ENCODE assay signal across 23 cellular contexts in the genomic region with DNA sequence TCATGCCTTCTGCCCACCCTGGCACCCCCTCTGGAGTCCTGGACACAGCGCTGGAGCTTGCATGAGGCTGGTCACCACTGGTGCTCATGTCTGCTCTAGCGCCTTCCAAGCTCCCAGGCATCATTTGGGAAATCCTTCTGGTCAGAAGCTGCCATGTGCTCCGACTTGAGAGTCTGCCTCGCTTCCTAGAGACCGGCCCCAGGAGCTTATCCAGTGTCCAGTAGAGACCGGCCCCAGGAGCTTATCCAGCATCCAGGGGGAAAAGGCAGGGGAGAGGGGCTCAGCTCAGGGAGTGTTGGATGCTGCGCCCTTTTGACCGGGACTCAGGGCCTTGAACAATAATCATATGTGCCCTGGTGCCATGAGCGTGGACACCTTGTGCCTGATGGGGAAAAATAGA.
"Had no signal": no experiment of that assay in that cellular context is flagged by ENCODE, and none has a peak within 500 bp of the region (broad histone marks: within the 10 kb centered on the region; RNA-seq: fewer than 3 reads in every experiment).

No MANE protein-coding gene starts in this region.

- H3K4me1 Mint-ChIP-seq: activated CD4-positive, alpha-beta T cell treated with anti-CD3 and anti-CD28 coated beads, Interleukin-2, amount 10 ng/mL, durations not matched to agents 7 days and 5 days; activated naive CD4-positive, alpha-beta T cell treated with anti-CD3 and anti-CD28 coated beads, Interleukin-2, amount 10 ng/mL, durations not matched to agents 7 days and 5 days; activated naive CD8-positive, alpha-beta T cell treated with anti-CD3 and anti-CD28 coated beads for 36 hours had no signal

- DNase-seq: activated CD4-positive, alpha-beta memory T cell treated with anti-CD3 and anti-CD28 coated beads for 36 hours; activated CD4-positive, alpha-beta T cell treated with anti-CD3 and anti-CD28 coated beads, Interleukin-2, amount 10 ng/mL, durations not matched to agents 7 days and 5 days; activated CD4-positive, CD25-positive, alpha-beta regulatory T cell; activated CD8-positive, alpha-beta memory T cell treated with anti-CD3 and anti-CD28 coated beads for 24 hours; activated gamma-delta T cell treated with Interleukin-2 at 50 U/mL for 16 hours; activated naive CD4-positive, alpha-beta T cell treated with anti-CD3 and anti-CD28 coated beads, Interleukin-2, amount 10 ng/mL, durations not matched to agents 7 days and 5 days; activated naive CD8-positive, alpha-beta T cell treated with anti-CD3 and anti-CD28 coated beads for 36 hours; activated T-cell treated with anti-CD3 and anti-CD28 coated beads for 4 hours; activated T-cell treated with anti-CD3 and anti-CD28 coated beads, Interleukin-2, amount 50 U/mL, for 48 hours; KG1; NCI-H1048; NCI-H146; NCI-H2081 treated with DMSO at 0.1 percent for 48 hours; NCI-H2227 treated with DMSO at 0.1 percent for 48 hours; NCI-H446 treated with DMSO at 0.1 percent for 48 hours; NCI-H524 treated with DMSO at 0.1 percent for 48 hours; NCI-H748 treated with DMSO at 0.1 percent for 48 hours; PC-3; SIG-M5; T-helper 17 cell; T-helper 9 cell had no signal

- H3K36me3 Mint-ChIP-seq: activated naive CD8-positive, alpha-beta T cell treated with anti-CD3 and anti-CD28 coated beads for 36 hours had no signal

- H3K27me3 Mint-ChIP-seq: activated CD4-positive, alpha-beta memory T cell treated with anti-CD3 and anti-CD28 coated beads for 36 hours; activated CD4-positive, alpha-beta T cell treated with anti-CD3 and anti-CD28 coated beads, Interleukin-2, amount 10 ng/mL, durations not matched to agents 7 days and 5 days; activated naive CD4-positive, alpha-beta T cell treated with anti-CD3 and anti-CD28 coated beads, Interleukin-2, amount 10 ng/mL, durations not matched to agents 7 days and 5 days; activated naive CD8-positive, alpha-beta T cell treated with anti-CD3 and anti-CD28 coated beads for 36 hours; activated T-helper 17 cell treated with anti-CD3 and anti-CD28 coated beads, Interleukin-2, amount 50 U/mL, for 72 hours; T-helper 17 cell had no signal

- ATAC-seq: activated T-helper 17 cell treated with anti-CD3 and anti-CD28 coated beads, Interleukin-2, amount 50 U/mL, for 72 hours; PC-3; T-helper 17 cell had no signal

- H3K27ac Mint-ChIP-seq: activated CD4-positive, alpha-beta memory T cell treated with anti-CD3 and anti-CD28 coated beads for 36 hours; activated CD4-positive, alpha-beta T cell treated with anti-CD3 and anti-CD28 coated beads, Interleukin-2, amount 10 ng/mL, durations not matched to agents 7 days and 5 days; activated naive CD4-positive, alpha-beta T cell treated with anti-CD3 and anti-CD28 coated beads, Interleukin-2, amount 10 ng/mL, durations not matched to agents 7 days and 5 days; activated naive CD8-positive, alpha-beta T cell treated with anti-CD3 and anti-CD28 coated beads for 36 hours; T-helper 17 cell had no signal

- H3K4me3 Mint-ChIP-seq: activated CD4-positive, alpha-beta memory T cell treated with anti-CD3 and anti-CD28 coated beads for 36 hours; activated CD4-positive, alpha-beta T cell treated with anti-CD3 and anti-CD28 coated beads, Interleukin-2, amount 10 ng/mL, durations not matched to agents 7 days and 5 days; activated naive CD4-positive, alpha-beta T cell treated with anti-CD3 and anti-CD28 coated beads, Interleukin-2, amount 10 ng/mL, durations not matched to agents 7 days and 5 days; activated naive CD8-positive, alpha-beta T cell treated with anti-CD3 and anti-CD28 coated beads for 36 hours; activated T-helper 17 cell treated with anti-CD3 and anti-CD28 coated beads, Interleukin-2, amount 50 U/mL, for 72 hours; T-helper 17 cell had no signal

- FAIRE-seq: RCC 7860 had no signal
